ENCODE assay signal across 8 cellular contexts in genomic region chr9:114588150-114588663, GRCh38. TPM values are rescaled to one million over a fixed set of nuclear protein-coding genes. Genes with fewer than 3 reads are reported as not detected.
DNase-seq lines count a peak whose midpoint lies in the region; ATAC-seq and TF ChIP-seq lines count a peak whose summit lies in the region.

No MANE protein-coding gene starts in this region.

- H3K4me3 ChIP-seq in foreskin fibroblast (ENCODE audit: low read depth in 1 of 2, low read length in 2 of 2), result peak overlapping the region; percentile 58 to 99

- peaks cover 15% of the 10 kb centered on the region for H3K36me3 Mint-ChIP-seq in activated T-cell treated with anti-CD3 and anti-CD28 coated beads, Interleukin-2, amount 50 U/mL, for 4 hours (ENCODE audit: insufficient read depth)

- no peaks in the 10 kb centered on the region for H3K9me3 Mint-ChIP-seq in activated T-cell treated with anti-CD3 and anti-CD28 coated beads, Interleukin-2, amount 50 U/mL, for 4 hours

- peak; percentile 12 for DNase-seq in stimulated activated CD4-positive, alpha-beta T cell treated with anti-CD3 and anti-CD28 coated beads, Interleukin-1b, Interleukin-23, amount 100 ng/mL, for 48 hours
- no peak for DNase-seq in stimulated activated CD4-positive, alpha-beta T cell treated with anti-CD3 and anti-CD28 coated beads, Interleukin-2, amount 100 ng/mL, for 48 hours
- DNase-seq in activated T-cell treated with anti-CD3 and anti-CD28 coated beads, Interleukin-2, amount 50 U/mL, for 4 hours, result no peak
- DNase-seq in foreskin fibroblast (peak; percentile 23 to 60), putamen (ENCODE audit: low spot score) (peak; percentile 19), SK-N-DZ (ENCODE audit: low spot score) (no peak)

- TF ChIP-seq CTCF in foreskin fibroblast (IDR thresholded peaks at IDR 0.05; ENCODE audit: low read depth, low read length), result no peak

- peak overlapping the region; percentile 100 for H3K4me3 Mint-ChIP-seq in activated T-cell treated with anti-CD3 and anti-CD28 coated beads, Interleukin-2, amount 50 U/mL, for 4 hours

- no peak for ATAC-seq in activated T-cell treated with anti-CD3 and anti-CD28 coated beads, Interleukin-2, amount 50 U/mL, for 4 hours
- no peak for ATAC-seq in GM18873 (IDR thresholded peaks at IDR 0.05; ENCODE audit: low FRiP score, unreplicated experiment)
- ATAC-seq in HG02884 (IDR thresholded peaks at IDR 0.05; ENCODE audit: unreplicated experiment), result no peak

- no peaks in the 10 kb centered on the region for H3K27me3 Mint-ChIP-seq in activated T-cell treated with anti-CD3 and anti-CD28 coated beads, Interleukin-2, amount 50 U/mL, for 4 hours (ENCODE audit: low read depth)

- H3K4me1 Mint-ChIP-seq in activated T-cell treated with anti-CD3 and anti-CD28 coated beads, Interleukin-2, amount 50 U/mL, for 4 hours (ENCODE audit: low read depth), result peaks cover 53% of the 10 kb centered on the region

RNA-seq across cellular contexts. Expression of gene ATP6V1G1, which starts 0.6 kb away (rescaled TPM):
- total RNA-seq in activated T-cell treated with anti-CD3 and anti-CD28 coated beads, Interleukin-2, amount 50 U/mL, for 4 hours, result 10 to 100 TPM; 45.2 to 51.0 (median 50.3) TPM
- 290 TPM in 2 replicates for polyA plus RNA-seq in SK-N-DZ (2014; cell fraction: cytosol; rRNA removed)
- polyA plus RNA-seq in SK-N-DZ (2014; cell fraction: nucleus; rRNA removed), result 198 and 209 TPM in 2 replicates

RNA-seq across cellular contexts. Expression of gene TMEM268, which starts 22.9 kb away (rescaled TPM):
- total RNA-seq in activated T-cell treated with anti-CD3 and anti-CD28 coated beads, Interleukin-2, amount 50 U/mL, for 4 hours, result 10 to 100 TPM; 21.6 to 28.4 (median 22.8) TPM
- 5.3 and 5.4 TPM in 2 replicates for polyA plus RNA-seq in SK-N-DZ (2014; cell fraction: cytosol; rRNA removed)
- polyA plus RNA-seq in SK-N-DZ (2014; cell fraction: nucleus; rRNA removed), result 2.4 and 7.1 TPM in 2 replicates

Comparison
In these comparisons a context has a peak if more than half of its experiments do, and no peak if none do; other contexts are left out.
1. DNase-seq: peak in stimulated activated CD4-positive, alpha-beta T cell treated with anti-CD3 and anti-CD28 coated beads, Interleukin-1b, Interleukin-23, amount 100 ng/mL, for 48 hours (single experiment), foreskin fibroblast (2 of 2) and putamen (single experiment); none in stimulated activated CD4-positive, alpha-beta T cell treated with anti-CD3 and anti-CD28 coated beads, Interleukin-2, amount 100 ng/mL, for 48 hours (0 of 2), activated T-cell treated with anti-CD3 and anti-CD28 coated beads, Interleukin-2, amount 50 U/mL, for 4 hours (single experiment) and SK-N-DZ (single experiment).